Comparison of ENCODE assay signal across 8 cellular contexts in genomic region chrX:1466971-1467561, GRCh38. TPM values are rescaled to one million over a fixed set of nuclear protein-coding genes. Genes with fewer than 3 reads are reported as not detected.
A peak's percentile ranks its signal among the peaks of the same experiment; 100 is the strongest.
DNase-seq lines count a peak whose midpoint lies in the region; ATAC-seq and TF ChIP-seq lines count a peak whose summit lies in the region.

No MANE protein-coding gene starts in this region.

- TF ChIP-seq CTCF in heart left ventricle (IDR thresholded peaks at IDR 0.05) (no peak), osteoblast (IDR thresholded peaks at IDR 0.05; ENCODE audit: extremely low read depth, low read depth, low read length) (no peak)

- no peaks in the 10 kb centered on the region for H4K20me1 ChIP-seq in osteoblast (ENCODE audit: insufficient read depth, low read length)

- H3K4me3 ChIP-seq in heart left ventricle (peak overlapping the region in 3 of 12 donors; percentile 10 to 34 (median 21)), osteoblast (ENCODE audit: insufficient read depth, low read length) (peak overlapping the region; percentile 33), SJCRH30 (no peak overlapping the region)

- DNase-seq in heart left ventricle (peak in 3 of 5 donors; percentile 8 to 58 (median 23)), left cardiac atrium (no peak), osteoblast (ENCODE audit: insufficient read length, low spot score, missing footprints) (no peak), SJCRH30 (no peak), RKO (ENCODE audit: low spot score) (no peak), posterior cingulate gyrus (no peak)
- peak; percentile 25 for DNase-seq in activated CD8-positive, alpha-beta memory T cell treated with anti-CD3 and anti-CD28 coated beads, Interleukin-2, amount 50 U/mL, for 4 hours

- H2AFZ ChIP-seq in osteoblast (ENCODE audit: low read length): no peak overlapping the region

- H3K79me2 ChIP-seq in osteoblast (ENCODE audit: insufficient read depth, low read length): no peaks in the 10 kb centered on the region

- H3K4me2 ChIP-seq in osteoblast (ENCODE audit: insufficient read depth, low read length): peak overlapping the region; percentile 55

- peaks cover 0 to 68% (median under 1%) of the 10 kb centered on the region in 12 donors for H3K4me1 ChIP-seq in heart left ventricle
- H3K4me1 ChIP-seq in osteoblast (ENCODE audit: insufficient read depth, low read length): peaks cover 11% of the 10 kb centered on the region
- H3K4me1 ChIP-seq in SJCRH30: peaks cover 36% of the 10 kb centered on the region

- 44 to 57% (median 53%) methylated on average over 19 to 20 of the region's 20 CpGs for WGBS in heart left ventricle, 4 donors

- TF ChIP-seq POLR2A in heart left ventricle (IDR thresholded peaks at IDR 0.05): no peak

- H3K36me3 ChIP-seq in heart left ventricle (peaks cover 0 to 4% (median 0%) of the 10 kb centered on the region in 9 donors), osteoblast (ENCODE audit: insufficient read depth, low read length) (no peaks in the 10 kb centered on the region), SJCRH30 (no peaks in the 10 kb centered on the region)

- no peak for ATAC-seq in heart left ventricle
- no peak for ATAC-seq in left cardiac atrium
- peak; percentile 50 for ATAC-seq in HG03432 (IDR thresholded peaks at IDR 0.05; ENCODE audit: unreplicated experiment)

- peaks cover 0 to 15% (median 4%) of the 10 kb centered on the region in 9 donors for H3K27me3 ChIP-seq in heart left ventricle
- peaks cover 41% of the 10 kb centered on the region for H3K27me3 ChIP-seq in osteoblast (ENCODE audit: insufficient read depth, low read length)
- peaks cover 3% of the 10 kb centered on the region; the same call in 1 of the 2 replicates for H3K27me3 ChIP-seq in SJCRH30

- H3K9me3 ChIP-seq in heart left ventricle (no peaks in the 10 kb centered on the region), osteoblast (ENCODE audit: low read depth, low read length) (no peaks in the 10 kb centered on the region), SJCRH30 (replicated peaks) (no peaks in the 10 kb centered on the region)

- H3K27ac ChIP-seq in heart left ventricle (peak overlapping the region in 5 of 12 donors; percentile 5 to 83 (median 57)), osteoblast (ENCODE audit: low read depth, low read length) (no peak overlapping the region), SJCRH30 (no peak overlapping the region)

- intact Hi-C loops in heart left ventricle (cut with DNase I) (loop anchor here in 1 of 10 donors (10.0 kb wide), 1 partner anchor 108 kb away; no protein-coding TSS in a partner anchor), left cardiac atrium (cut with DNase I) (no loop called here), posterior cingulate gyrus (cut with DNase I) (no loop called here)

RNA-seq across cellular contexts. Expression of gene ASMTL, which starts 14.4 kb away (rescaled TPM):
- total RNA-seq in heart left ventricle: 10 to 100 TPM; 25.3 to 44.6 (median 29.1) TPM
- 10 to 100 TPM; 20.2 to 42.3 TPM for polyA plus RNA-seq in heart left ventricle
- 10 to 100 TPM; 26.4 to 27.7 TPM for total RNA-seq in left cardiac atrium
- total RNA-seq in osteoblast: 22.4 and 24.6 TPM in 2 replicates
- total RNA-seq in SJCRH30 (2014; rRNA removed; shearing (Covaris generic)): 26.4 and 27.5 TPM in 2 replicates

Comparison
In these comparisons a context has a peak if more than half of its experiments do, and no peak if none do; other contexts are left out.
1. DNase-seq: peak in heart left ventricle (3 of 5) and activated CD8-positive, alpha-beta memory T cell treated with anti-CD3 and anti-CD28 coated beads, Interleukin-2, amount 50 U/mL, for 4 hours (single experiment); none in left cardiac atrium (single experiment), osteoblast (single experiment), SJCRH30 (0 of 2), RKO (single experiment) and posterior cingulate gyrus (0 of 10).